In the genomic region with DNA sequence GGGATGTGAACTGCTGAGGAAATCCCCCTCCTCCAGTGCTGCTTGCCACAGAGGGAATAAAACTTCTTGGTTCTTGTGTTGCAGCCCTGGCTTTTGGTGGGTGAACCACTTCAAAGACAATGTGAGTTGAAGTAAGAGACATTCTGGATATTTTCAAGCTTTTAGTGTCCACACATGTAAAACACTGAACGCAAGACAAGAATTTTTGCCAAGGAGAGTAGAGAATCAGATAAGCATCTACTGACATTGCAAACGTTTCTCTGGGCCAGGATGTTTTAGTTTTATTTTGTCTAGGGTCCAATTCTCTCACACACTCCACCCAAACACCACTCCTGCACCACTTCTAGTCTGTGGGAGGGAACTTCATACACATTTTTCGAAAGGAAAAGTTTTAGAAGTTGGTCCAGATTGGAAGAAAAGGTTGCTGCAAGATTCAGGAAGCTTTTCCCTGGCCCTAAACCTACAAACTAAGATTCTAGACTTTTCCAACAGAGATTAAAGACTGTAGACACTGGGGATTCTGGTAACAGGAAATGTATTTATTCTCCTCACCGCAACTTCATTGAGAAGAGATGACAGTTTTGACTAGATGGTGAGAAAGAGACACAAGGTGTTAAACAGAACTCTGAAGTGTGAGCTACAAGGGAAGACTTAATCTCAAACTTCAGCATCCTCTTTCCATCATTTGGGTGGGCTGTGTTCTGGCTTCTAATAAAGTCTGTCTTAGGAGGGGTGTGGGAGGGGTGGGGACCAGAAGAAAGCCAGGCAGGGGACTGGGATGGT, we compare ENCODE assay signal across 16 cellular contexts.
DNase-seq lines count a peak whose midpoint lies in the region; ATAC-seq and TF ChIP-seq lines count a peak whose summit lies in the region.
"Had no signal": no experiment of that assay in that cellular context is flagged by ENCODE, and none has a peak within 500 bp of the region (broad histone marks: within the 10 kb centered on the region; RNA-seq: fewer than 3 reads in every experiment).

No MANE protein-coding gene starts in this region.

- peaks cover 3% of the 10 kb centered on the region for H3K36me3 Mint-ChIP-seq in activated T-cell treated with anti-CD3 and anti-CD28 coated beads, Interleukin-2, amount 50 U/mL, for 24 hours (ENCODE audit: low read depth)
- peaks cover 12% of the 10 kb centered on the region for H3K36me3 Mint-ChIP-seq in effector memory CD8-positive, alpha-beta T cell (ENCODE audit: insufficient read depth)
- peaks cover 5% of the 10 kb centered on the region for H3K36me3 Mint-ChIP-seq in stimulated activated effector memory CD8-positive, alpha-beta T cell treated with anti-CD3 and anti-CD28 coated beads, Interleukin-12 subunit alpha, Interleukin-12 subunit beta, amount 100 ng/mL, for 72 hours

- no peaks in the 10 kb centered on the region for H3K27me3 Mint-ChIP-seq in activated T-cell treated with anti-CD3 and anti-CD28 coated beads, Interleukin-2, amount 50 U/mL, for 24 hours
- H3K27me3 Mint-ChIP-seq in effector memory CD8-positive, alpha-beta T cell: no peaks in the 10 kb centered on the region

- peak overlapping the region; percentile 81 for H3K27ac Mint-ChIP-seq in activated T-cell treated with anti-CD3 and anti-CD28 coated beads, Interleukin-2, amount 50 U/mL, for 24 hours
- peak overlapping the region; percentile 82 to 88 for H3K27ac Mint-ChIP-seq in effector memory CD8-positive, alpha-beta T cell
- peak overlapping the region; percentile 66 for H3K27ac Mint-ChIP-seq in stimulated activated effector memory CD8-positive, alpha-beta T cell treated with anti-CD3 and anti-CD28 coated beads, Interleukin-12 subunit alpha, Interleukin-12 subunit beta, amount 100 ng/mL, for 72 hours

- peak overlapping the region; percentile 43 for H3K4me3 Mint-ChIP-seq in activated T-cell treated with anti-CD3 and anti-CD28 coated beads, Interleukin-2, amount 50 U/mL, for 24 hours
- H3K4me3 Mint-ChIP-seq in effector memory CD8-positive, alpha-beta T cell: peak overlapping the region; percentile 61 to 72
- peak overlapping the region; percentile 31 for H3K4me3 Mint-ChIP-seq in stimulated activated effector memory CD8-positive, alpha-beta T cell treated with anti-CD3 and anti-CD28 coated beads, Interleukin-12 subunit alpha, Interleukin-12 subunit beta, amount 100 ng/mL, for 72 hours

- DNase-seq in activated T-cell treated with anti-CD3 and anti-CD28 coated beads, Interleukin-2, amount 50 U/mL, for 24 hours: no peak
- no peak for DNase-seq in activated T-cell treated with anti-CD3 and anti-CD28 coated beads, Interleukin-2, amount 50 U/mL, for 1 hour
- no peak for DNase-seq in effector memory CD8-positive, alpha-beta T cell
- no peak for DNase-seq in stimulated activated effector memory CD8-positive, alpha-beta T cell treated with anti-CD3 and anti-CD28 coated beads, Interleukin-12 subunit alpha, Interleukin-12 subunit beta, amount 100 ng/mL, for 72 hours (ENCODE audit: low spot score in 2 of 2)
- DNase-seq in pons (ENCODE audit: low spot score): no peak
- DNase-seq: activated CD8-positive, alpha-beta memory T cell treated with anti-CD3 and anti-CD28 coated beads, Interleukin-2, amount 50 U/mL, for 4 hours; COR-L47; left colon; NCI-H1930; NCI-H526; psoas muscle; stimulated activated CD4-positive, alpha-beta T cell treated with anti-CD3 and anti-CD28 coated beads, Interleukin-15, amount 100 ng/mL, for 24 hours; testis had no signal

- H3K4me1 Mint-ChIP-seq in activated T-cell treated with anti-CD3 and anti-CD28 coated beads, Interleukin-2, amount 50 U/mL, for 24 hours (ENCODE audit: low read depth): peaks cover 86% of the 10 kb centered on the region
- peaks cover 67 to 84% of the 10 kb centered on the region in 2 donors for H3K4me1 Mint-ChIP-seq in effector memory CD8-positive, alpha-beta T cell (ENCODE audit: low read depth in 2 of 2)
- peaks cover 85% of the 10 kb centered on the region for H3K4me1 Mint-ChIP-seq in stimulated activated effector memory CD8-positive, alpha-beta T cell treated with anti-CD3 and anti-CD28 coated beads, Interleukin-12 subunit alpha, Interleukin-12 subunit beta, amount 100 ng/mL, for 72 hours

- peak; percentile 64 for ATAC-seq in SK-N-SH treated with all-trans-retinoic acid at 6 μM for 48 hours
- ATAC-seq in effector memory CD8-positive, alpha-beta T cell (replicated peaks): peak; percentile 63
- peak; percentile 75 for ATAC-seq in stimulated activated effector memory CD8-positive, alpha-beta T cell treated with anti-CD3 and anti-CD28 coated beads, Interleukin-12 subunit alpha, Interleukin-12 subunit beta, amount 100 ng/mL, for 72 hours
- ATAC-seq in HG03378 (IDR thresholded peaks at IDR 0.05; ENCODE audit: unreplicated experiment): no peak
- no peak for ATAC-seq in HG02623 (IDR thresholded peaks at IDR 0.05; ENCODE audit: unreplicated experiment)
- ATAC-seq: left colon, psoas muscle had no signal

- peaks cover 5% of the 10 kb centered on the region for H3K9me3 Mint-ChIP-seq in activated T-cell treated with anti-CD3 and anti-CD28 coated beads, Interleukin-2, amount 50 U/mL, for 24 hours
- H3K9me3 Mint-ChIP-seq in effector memory CD8-positive, alpha-beta T cell: no peaks in the 10 kb centered on the region
- H3K9me3 Mint-ChIP-seq in stimulated activated effector memory CD8-positive, alpha-beta T cell treated with anti-CD3 and anti-CD28 coated beads, Interleukin-12 subunit alpha, Interleukin-12 subunit beta, amount 100 ng/mL, for 72 hours: no peaks in the 10 kb centered on the region

TF ChIP-seq in SK-N-SH treated with all-trans-retinoic acid at 6 μM for 48 hours, 23 proteins besides CTCF, POLR2A, EP300 and RAD21:
- TF ChIP-seq ZNF565 (CRISPR knock-in tag; conservative IDR thresholded peaks at IDR 0.05; ENCODE audit: low read depth): no peak
- TF ChIP-seq ZNF70 (CRISPR knock-in tag; IDR thresholded peaks at IDR 0.05): no peak
- TF ChIP-seq ZFP3 (CRISPR knock-in tag; IDR thresholded peaks at IDR 0.05): no peak

Comparison
In these comparisons a context has a peak if more than half of its experiments do, and no peak if none do; other contexts are left out.
1. ATAC-seq: peak in SK-N-SH treated with all-trans-retinoic acid at 6 μM for 48 hours (single experiment), effector memory CD8-positive, alpha-beta T cell (single experiment) and stimulated activated effector memory CD8-positive, alpha-beta T cell treated with anti-CD3 and anti-CD28 coated beads, Interleukin-12 subunit alpha, Interleukin-12 subunit beta, amount 100 ng/mL, for 72 hours (single experiment); none in HG03378 (single experiment) and HG02623 (single experiment).
2. Peak in every context shown above with its lines, with median percentiles within 50 percentile points of each other: H3K27ac Mint-ChIP-seq and H3K4me3 Mint-ChIP-seq.